1 cellular context compared by ENCODE assay signal in genomic region chr21:44892536-44893277, GRCh38.
TF ChIP-seq lines count a peak whose summit lies in the region.

No MANE protein-coding gene starts in this region.

TF ChIP-seq in GM12878, 131 proteins besides CTCF, POLR2A, EP300 and RAD21:
- TF ChIP-seq CEBPB (IDR thresholded peaks at IDR 0.05; ENCODE audit: borderline replicate concordance in 1 of 2, low read depth in 2 of 2, low read length in 2 of 2) (no peak), SMARCA5 (IDR thresholded peaks at IDR 0.05) (peak; percentile 95), HDAC2 (IDR thresholded peaks at IDR 0.05) (no peak), HDGF (IDR thresholded peaks at IDR 0.05) (no peak), SMC3 (IDR thresholded peaks at IDR 0.05; ENCODE audit: borderline replicate concordance, low read length) (peak; percentile 99), NBN (IDR thresholded peaks at IDR 0.05) (peak; percentile 36; the same call in 1 of the 2 replicates), HDAC6 (IDR thresholded peaks at IDR 0.05; ENCODE audit: unreplicated experiment) (no peak), FOS (IDR thresholded peaks at IDR 0.05; ENCODE audit: borderline replicate concordance, extremely low read depth, insufficient read length) (no peak), MXI1 (IDR thresholded peaks at IDR 0.05; ENCODE audit: low read depth, low read length) (peak; percentile 71; the same call in 1 of the 2 replicates), EED (IDR thresholded peaks at IDR 0.05; ENCODE audit: low read depth) (no peak), TAF1 (IDR thresholded peaks at IDR 0.05; ENCODE audit: borderline replicate concordance, low read depth, low read length) (no peak), RUNX3 (IDR thresholded peaks at IDR 0.05; ENCODE audit: low read length) (peak; percentile 18; the same call in 1 of the 2 replicates), HSF1 (IDR thresholded peaks at IDR 0.05; ENCODE audit: low read depth, low read length) (no peak), ZNF592 (IDR thresholded peaks at IDR 0.05) (0 out of 2 replicates have a peak, but pooled peaks have one; percentile 40), YY1 (IDR thresholded peaks at IDR 0.05; ENCODE audit: low read depth, low read length) (peak; percentile 73; the same call in 1 of the 2 replicates), MLLT1 (IDR thresholded peaks at IDR 0.05) (peak; percentile 56), CHD2 (IDR thresholded peaks at IDR 0.05; ENCODE audit: borderline replicate concordance, low read depth, low read length) (0 out of 2 replicates have a peak, but pooled peaks have one; percentile 21), SUZ12 (IDR thresholded peaks at IDR 0.05; ENCODE audit: unreplicated experiment) (no peak), BHLHE40 (IDR thresholded peaks at IDR 0.05; ENCODE audit: borderline replicate concordance in 1 of 2, low read depth in 2 of 2, low read length in 1 of 2) (peak in 1 of 2 experiments; percentile 60; a peak in 1 of 4 replicates), E2F8 (IDR thresholded peaks at IDR 0.05; ENCODE audit: low read depth, partially characterized antibody) (peak; percentile 36), RFX5 (IDR thresholded peaks at IDR 0.05; ENCODE audit: low read depth, low read length) (no peak)
